Comparison of ENCODE assay signal across 1 cellular context in genomic region chr2:200811336-200812121, GRCh38.
A peak's percentile ranks its signal among the peaks of the same experiment; 100 is the strongest.
TF ChIP-seq lines count a peak whose summit lies in the region.

Gene BZW1, plus strand, starts transcription at chr2:200811910. Its CDS starts 1,308 bp downstream, at chr2:200813218.

TF ChIP-seq in K562, 482 proteins besides CTCF, POLR2A, EP300 and RAD21 (continued from another document and continues in another):
- peak in 1 of 2 experiments; percentile 64; a peak in 1 of 4 replicates for TF ChIP-seq ZMIZ1 (IDR thresholded peaks at IDR 0.05; ENCODE audit: low read depth in 2 of 2, low read length in 2 of 2)
- no peak for TF ChIP-seq SMAD2 (IDR thresholded peaks at IDR 0.05; ENCODE audit: low read depth, low read length)
- TF ChIP-seq SAP30 (IDR thresholded peaks at IDR 0.05; ENCODE audit: borderline replicate concordance, insufficient read depth, low read depth, low read length, poor library complexity, severe bottlenecking) = peak; percentile 4
- peak; percentile 44 for TF ChIP-seq KDM5B (IDR thresholded peaks at IDR 0.05; ENCODE audit: insufficient replicate concordance, low read depth, low read length)
- TF ChIP-seq ZNF253 (CRISPR knock-in tag; conservative IDR thresholded peaks at IDR 0.05) = no peak
- no peak for TF ChIP-seq HDAC3 (IDR thresholded peaks at IDR 0.05; ENCODE audit: borderline replicate concordance, partially characterized antibody)
- TF ChIP-seq NKRF (IDR thresholded peaks at IDR 0.05; ENCODE audit: borderline replicate concordance) = 0 out of 2 replicates have a peak, but pooled peaks have one; percentile 23
- TF ChIP-seq EGR1 (conservative IDR thresholded peaks at IDR 0.05) = peak; percentile 96
- 0 out of 2 replicates have a peak, but pooled peaks have one; percentile 26 for TF ChIP-seq AFF4 (CRISPR knock-in tag; IDR thresholded peaks at IDR 0.05)
- peak; percentile 88 for TF ChIP-seq ETV5 (CRISPR knock-in tag; IDR thresholded peaks at IDR 0.05; ENCODE audit: low read depth)
- TF ChIP-seq NEUROD1 (IDR thresholded peaks at IDR 0.05; ENCODE audit: borderline replicate concordance, low read depth, low read length, partially characterized antibody) = peak; percentile 43
- no peak for TF ChIP-seq BDP1 (IDR thresholded peaks at IDR 0.05; ENCODE audit: insufficient read depth, insufficient read length)
- peak; percentile 65; the same call in 1 of the 2 replicates for TF ChIP-seq FOXM1 (IDR thresholded peaks at IDR 0.05; ENCODE audit: low read depth)
- TF ChIP-seq FOXM1 (CRISPR knock-in tag; IDR thresholded peaks at IDR 0.05; ENCODE audit: low read depth) = 0 out of 2 replicates have a peak, but pooled peaks have one; percentile 47
- TF ChIP-seq CREM (IDR thresholded peaks at IDR 0.05; ENCODE audit: low read depth) = peak; percentile 4; the same call in 1 of the 2 replicates
- TF ChIP-seq SRF (CRISPR knock-in tag; IDR thresholded peaks at IDR 0.05) = peak in 1 of 2 experiments; percentile 30; a peak in 1 of 4 replicates
- 0 out of 2 replicates have a peak, but pooled peaks have one; percentile 36 for TF ChIP-seq HEY1 (CRISPR knock-in tag; IDR thresholded peaks at IDR 0.05; ENCODE audit: borderline replicate concordance)
- peak; percentile 76 for TF ChIP-seq ZBTB40 (IDR thresholded peaks at IDR 0.05)
- no peak for TF ChIP-seq ZBTB40 (CRISPR knock-in tag; IDR thresholded peaks at IDR 0.05)
- TF ChIP-seq HOXB6 (CRISPR knock-in tag; IDR thresholded peaks at IDR 0.05; ENCODE audit: borderline replicate concordance) = no peak
- TF ChIP-seq CXXC5 (CRISPR knock-in tag; IDR thresholded peaks at IDR 0.05) = peak; percentile 55
- TF ChIP-seq TOE1 (IDR thresholded peaks at IDR 0.05; ENCODE audit: borderline replicate concordance) = peak; percentile 96
- no peak for TF ChIP-seq TOE1 (CRISPR knock-in tag; IDR thresholded peaks at IDR 0.05; ENCODE audit: borderline replicate concordance, low read depth)
- peak; percentile 80 for TF ChIP-seq SPI1 (IDR thresholded peaks at IDR 0.05; ENCODE audit: borderline replicate concordance, low read depth, low read length)
- TF ChIP-seq MEF2D (tag; conservative IDR thresholded peaks at IDR 0.05; ENCODE audit: low read depth) = no peak
- TF ChIP-seq NR2C2 (CRISPR knock-in tag; IDR thresholded peaks at IDR 0.05) = no peak
- TF ChIP-seq NR2C2 (tag; IDR thresholded peaks at IDR 0.05) = peak; percentile 64
- TF ChIP-seq MYC (IDR thresholded peaks at IDR 0.05; ENCODE audit: low read depth, low read length) = peak; percentile 16; the same call in 1 of the 2 replicates
- no peak for TF ChIP-seq MYC (CRISPR knock-in tag; IDR thresholded peaks at IDR 0.05; ENCODE audit: borderline replicate concordance, low read depth)
- peak; percentile 65 for TF ChIP-seq FIP1L1 (IDR thresholded peaks at IDR 0.05; ENCODE audit: low read depth, low read length, poor library complexity, severe bottlenecking)
- TF ChIP-seq POLR2G (IDR thresholded peaks at IDR 0.05; ENCODE audit: low read depth, low read length) = peak; percentile 97
- TF ChIP-seq ADNP (tag; IDR thresholded peaks at IDR 0.05) = no peak
- 0 out of 2 replicates have a peak, but pooled peaks have one; percentile 37 for TF ChIP-seq POLR2AphosphoS2 (IDR thresholded peaks at IDR 0.05; ENCODE audit: low read length)
- TF ChIP-seq CAMTA2 (CRISPR knock-in tag; conservative IDR thresholded peaks at IDR 0.05) = no peak
- TF ChIP-seq MCM7 (IDR thresholded peaks at IDR 0.05) = no peak
- TF ChIP-seq EP400 (IDR thresholded peaks at IDR 0.05) = peak; percentile 77
- TF ChIP-seq ATF7 (IDR thresholded peaks at IDR 0.05) = peak; percentile 99
- peak; percentile 87 for TF ChIP-seq POLR2AphosphoS5 (IDR thresholded peaks at IDR 0.05; ENCODE audit: control insufficient read depth, insufficient read depth, low read depth, low read length)
- TF ChIP-seq JUND (IDR thresholded peaks at IDR 0.05; ENCODE audit: borderline replicate concordance, low read depth, low read length) = peak; percentile 88
- TF ChIP-seq JUND (tag; IDR thresholded peaks at IDR 0.05; ENCODE audit: borderline replicate concordance, low read depth, low read length) = no peak; the same call in 2 of the 3 replicates
- peak; percentile 96 for TF ChIP-seq CHD2 (IDR thresholded peaks at IDR 0.05; ENCODE audit: low read depth, low read length)
- TF ChIP-seq ZNF311 (CRISPR knock-in tag; IDR thresholded peaks at IDR 0.05) = no peak
- peak; percentile 77 for TF ChIP-seq ZNF395 (CRISPR knock-in tag; IDR thresholded peaks at IDR 0.05)
- TF ChIP-seq GABPA (tag; conservative IDR thresholded peaks at IDR 0.05; ENCODE audit: low read depth) = peak; percentile 94
- TF ChIP-seq ZNF431 (CRISPR knock-in tag; IDR thresholded peaks at IDR 0.05) = peak; percentile 55; the same call in 1 of the 2 replicates
- TF ChIP-seq LCOR (CRISPR knock-in tag; IDR thresholded peaks at IDR 0.05) = 0 out of 2 replicates have a peak, but pooled peaks have one; percentile 45
- TF ChIP-seq MCM3 (IDR thresholded peaks at IDR 0.05) = no peak
- no peak for TF ChIP-seq CSDE1 (IDR thresholded peaks at IDR 0.05)
- TF ChIP-seq PYGO2 (tag; IDR thresholded peaks at IDR 0.05) = no peak
